ENCODE assay signal across 8 cellular contexts in genomic region chr9:35604578-35605335, GRCh38. TPM values are rescaled to one million over a fixed set of nuclear protein-coding genes. Genes with fewer than 3 reads are reported as not detected.
DNase-seq lines count a peak whose midpoint lies in the region; ATAC-seq and TF ChIP-seq lines count a peak whose summit lies in the region.

TESK1 (plus strand) TSS chr9:35605262; CDS start chr9:35605620, 358 bp downstream.

- in situ Hi-C loops in T47D (cut with HindIII; ENCODE audit: low pct_unique_long_range_greater_than_20kb, low sequenced_read_pairs), result no loop called here

- peaks cover 29% of the 10 kb centered on the region for H3K36me3 ChIP-seq in iPS-20b (ENCODE audit: insufficient read depth, low read depth, low read length)
- H3K36me3 ChIP-seq in skeletal muscle satellite cell (ENCODE audit: insufficient read depth, low read length), result peaks cover 22% of the 10 kb centered on the region

- peak within 1 kb of the TSS; percentile 73; the same call in 1 of the 2 replicates for H3K9ac ChIP-seq in iPS-20b (ENCODE audit: low read depth, low read length)
- peak within 1 kb of the TSS; percentile 85 for H3K9ac ChIP-seq in skeletal muscle satellite cell (ENCODE audit: low read depth, low read length)

- H3K9me3 ChIP-seq in iPS-20b (ENCODE audit: insufficient read depth, low read depth, low read length), result no peaks in the 10 kb centered on the region
- no peaks in the 10 kb centered on the region for H3K9me3 ChIP-seq in skeletal muscle satellite cell (replicated peaks; ENCODE audit: low read length)

- peak; percentile 47 for ATAC-seq in GM18498 (IDR thresholded peaks at IDR 0.05; ENCODE audit: unreplicated experiment)
- peak; percentile 36 for ATAC-seq in HG02763 (IDR thresholded peaks at IDR 0.05; ENCODE audit: unreplicated experiment)

- peak; percentile 72 for DNase-seq in NCI-H146 treated with DMSO at 0.1 percent for 48 hours (lab: John Stamatoyannopoulos, UW; ENCODE audit: unreplicated experiment)
- DNase-seq in T47D (ENCODE audit: low read depth in 1 of 2, low spot score in 1 of 2), result peak; percentile 68 to 79
- DNase-seq in cortex of kidney (lab: John Stamatoyannopoulos, UW), result no peak

- H3K27ac ChIP-seq in VCaP (peak within 1 kb of the TSS; percentile 92), iPS-20b (ENCODE audit: low read length) (no peak within 1 kb of the TSS)

- peak within 1 kb of the TSS; percentile 91 for H3K4me3 ChIP-seq in iPS-20b (ENCODE audit: low read length)
- peak within 1 kb of the TSS; percentile 69 for H3K4me3 ChIP-seq in skeletal muscle satellite cell (ENCODE audit: low read length)

- H3K4me1 ChIP-seq in iPS-20b (ENCODE audit: insufficient read depth, low read length), result peaks cover 11% of the 10 kb centered on the region
- H3K4me1 ChIP-seq in skeletal muscle satellite cell (ENCODE audit: control insufficient read depth, insufficient read depth, low read length), result peaks cover 44% of the 10 kb centered on the region

- H3K4me2 ChIP-seq in skeletal muscle satellite cell (ENCODE audit: low read length), result peak within 1 kb of the TSS; percentile 88

- TF ChIP-seq CTCF in VCaP (conservative IDR thresholded peaks at IDR 0.05), result no peak

- no peaks in the 10 kb centered on the region for H3K27me3 ChIP-seq in iPS-20b (ENCODE audit: insufficient read depth, low read length)
- no peaks in the 10 kb centered on the region for H3K27me3 ChIP-seq in skeletal muscle satellite cell (ENCODE audit: control insufficient read depth, insufficient read depth, low read length)

RNA-seq across cellular contexts. Expression of gene TESK1, which starts in this region (rescaled TPM):
- total RNA-seq in skeletal muscle satellite cell (2012; rRNA removed), result 6.1 and 10.9 TPM in 2 replicates
